ENCODE assay signal across 2 cellular contexts in genomic region chr6:31336872-31337496, GRCh38.
A peak's percentile ranks its signal among the peaks of the same experiment; 100 is the strongest.
TF ChIP-seq lines count a peak whose summit lies in the region.

No MANE protein-coding gene starts in this region.

TF ChIP-seq in HEK293, 187 proteins besides CTCF, POLR2A, EP300 and RAD21:
- TF ChIP-seq TRIM28 (IDR thresholded peaks at IDR 0.05; ENCODE audit: borderline replicate concordance, low read length) = peak; percentile 100
- no peak for TF ChIP-seq ZNF776 (tag by site-specific recombination; IDR thresholded peaks at IDR 0.05; ENCODE audit: borderline replicate concordance)
- peak; percentile 91 for TF ChIP-seq ZNF561 (tag by site-specific recombination; IDR thresholded peaks at IDR 0.05; ENCODE audit: borderline replicate concordance)
- TF ChIP-seq ZNF558 (tag by site-specific recombination; IDR thresholded peaks at IDR 0.05) = no peak
- TF ChIP-seq ZNF548 (tag by site-specific recombination; IDR thresholded peaks at IDR 0.05) = no peak
- no peak for TF ChIP-seq YY1 (tag by site-specific recombination; IDR thresholded peaks at IDR 0.05)
- no peak for TF ChIP-seq ZNF121 (tag by site-specific recombination; IDR thresholded peaks at IDR 0.05)
- no peak for TF ChIP-seq ZNF449 (tag by site-specific recombination; IDR thresholded peaks at IDR 0.05)
- no peak for TF ChIP-seq ZNF394 (tag by site-specific recombination; IDR thresholded peaks at IDR 0.05; ENCODE audit: borderline replicate concordance)
- peak; percentile 99 for TF ChIP-seq SETDB1 (IDR thresholded peaks at IDR 0.05; ENCODE audit: insufficient read length, low read length)
- TF ChIP-seq ZEB2 (tag by site-specific recombination; IDR thresholded peaks at IDR 0.05) = no peak
- no peak for TF ChIP-seq ZNF155 (tag by site-specific recombination; IDR thresholded peaks at IDR 0.05)
- 0 out of 2 replicates have a peak, but pooled peaks have one; percentile 30 for TF ChIP-seq ZNF518A (tag by site-specific recombination; conservative IDR thresholded peaks at IDR 0.05; ENCODE audit: low read depth)
- no peak for TF ChIP-seq ZNF596 (tag by site-specific recombination; IDR thresholded peaks at IDR 0.05)
- TF ChIP-seq ZNF19 (tag by site-specific recombination; IDR thresholded peaks at IDR 0.05; ENCODE audit: low read depth) = no peak
- no peak for TF ChIP-seq ZFP41 (tag by site-specific recombination; IDR thresholded peaks at IDR 0.05; ENCODE audit: borderline replicate concordance)
- no peak for TF ChIP-seq ZNF433 (tag by site-specific recombination; IDR thresholded peaks at IDR 0.05; ENCODE audit: low read depth)
TF ChIP-seq in HEK293: peak in this region for 4.

TF ChIP-seq in GM12878, 131 proteins besides CTCF, POLR2A, EP300 and RAD21:
- TF ChIP-seq KLF5 (IDR thresholded peaks at IDR 0.05; ENCODE audit: partially characterized antibody) (peak; percentile 93), ATF7 (IDR thresholded peaks at IDR 0.05; ENCODE audit: low read depth) (no peak), SKIL (IDR thresholded peaks at IDR 0.05; ENCODE audit: low read depth, poor library complexity, severe bottlenecking) (peak; percentile 56), TCF3 (IDR thresholded peaks at IDR 0.05; ENCODE audit: borderline replicate concordance, insufficient read depth, low read depth, low read length) (no peak), ZNF217 (IDR thresholded peaks at IDR 0.05) (peak; percentile 34; the same call in 1 of the 2 replicates), CBX3 (IDR thresholded peaks at IDR 0.05; ENCODE audit: borderline replicate concordance, low read depth) (0 out of 2 replicates have a peak, but pooled peaks have one; percentile 99), CBX5 (IDR thresholded peaks at IDR 0.05; ENCODE audit: low read depth) (peak; percentile 100)
- TF ChIP-seq, protein P1, sequence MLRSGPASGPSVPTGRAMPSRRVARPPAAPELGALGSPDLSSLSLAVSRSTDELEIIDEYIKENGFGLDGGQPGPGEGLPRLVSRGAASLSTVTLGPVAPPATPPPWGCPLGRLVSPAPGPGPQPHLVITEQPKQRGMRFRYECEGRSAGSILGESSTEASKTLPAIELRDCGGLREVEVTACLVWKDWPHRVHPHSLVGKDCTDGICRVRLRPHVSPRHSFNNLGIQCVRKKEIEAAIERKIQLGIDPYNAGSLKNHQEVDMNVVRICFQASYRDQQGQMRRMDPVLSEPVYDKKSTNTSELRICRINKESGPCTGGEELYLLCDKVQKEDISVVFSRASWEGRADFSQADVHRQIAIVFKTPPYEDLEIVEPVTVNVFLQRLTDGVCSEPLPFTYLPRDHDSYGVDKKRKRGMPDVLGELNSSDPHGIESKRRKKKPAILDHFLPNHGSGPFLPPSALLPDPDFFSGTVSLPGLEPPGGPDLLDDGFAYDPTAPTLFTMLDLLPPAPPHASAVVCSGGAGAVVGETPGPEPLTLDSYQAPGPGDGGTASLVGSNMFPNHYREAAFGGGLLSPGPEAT (IDR thresholded peaks at IDR 0.05; ENCODE audit: low read depth) = peak; percentile 69
TF ChIP-seq in GM12878: peak in this region for 6.
